16 cellular contexts compared by ENCODE assay signal in genomic region chr2:141455877-141456276, GRCh38.
DNase-seq lines count a peak whose midpoint lies in the region; ATAC-seq and TF ChIP-seq lines count a peak whose summit lies in the region.
"Had no signal": no experiment of that assay in that cellular context is flagged by ENCODE, and none has a peak within 500 bp of the region (broad histone marks: within the 10 kb centered on the region; RNA-seq: fewer than 3 reads in every experiment).

No MANE protein-coding gene starts in this region.

- intact Hi-C loops in right cardiac atrium (cut with DNase I): no loop called here

- no peaks in the 10 kb centered on the region for H3K79me2 ChIP-seq in parathyroid adenoma

- no peaks in the 10 kb centered on the region for H3K27me3 ChIP-seq in parathyroid adenoma (ENCODE audit: control insufficient read depth, insufficient read depth, low read length)
- no peaks in the 10 kb centered on the region for H3K27me3 ChIP-seq in right cardiac atrium (ENCODE audit: control insufficient read depth, insufficient read depth)

- TF ChIP-seq CTCF in VCaP (conservative IDR thresholded peaks at IDR 0.05): no peak
- TF ChIP-seq CTCF in parathyroid adenoma (IDR thresholded peaks at IDR 0.05): no peak
- no peak for TF ChIP-seq CTCF in glutamatergic neuron (IDR thresholded peaks at IDR 0.05; ENCODE audit: partially characterized antibody, unreplicated experiment)

- ATAC-seq in right cardiac atrium: no peak

- peak overlapping the region; percentile 56 for H3K4me2 ChIP-seq in parathyroid adenoma (ENCODE audit: low read length)

- H3K9me3 Mint-ChIP-seq in glutamatergic neuron (ENCODE audit: unreplicated experiment): peaks cover 4% of the 10 kb centered on the region

- H3K4me1 ChIP-seq in parathyroid adenoma: peaks cover 19% of the 10 kb centered on the region
- no peaks in the 10 kb centered on the region for H3K4me1 ChIP-seq in right cardiac atrium (ENCODE audit: control insufficient read depth, insufficient read depth, low read length)

- H3K36me3 ChIP-seq in SK-N-MC (ENCODE audit: insufficient read depth, low read length): no peaks in the 10 kb centered on the region
- no peaks in the 10 kb centered on the region for H3K36me3 ChIP-seq in parathyroid adenoma (ENCODE audit: control insufficient read depth, insufficient read depth, low read length)

- no peaks in the 10 kb centered on the region for H3K36me3 Mint-ChIP-seq in glutamatergic neuron (ENCODE audit: unreplicated experiment)
- H3K36me3 Mint-ChIP-seq: CD4-positive, alpha-beta memory T cell had no signal

- H3K27me3 Mint-ChIP-seq in glutamatergic neuron (ENCODE audit: unreplicated experiment): no peaks in the 10 kb centered on the region
- H3K27me3 Mint-ChIP-seq: CD4-positive, alpha-beta memory T cell had no signal

- no peaks in the 10 kb centered on the region for H3K9me3 ChIP-seq in SK-N-MC (ENCODE audit: low read depth, low read length)
- no peaks in the 10 kb centered on the region for H3K9me3 ChIP-seq in parathyroid adenoma (ENCODE audit: control insufficient read depth, low read length)
- no peaks in the 10 kb centered on the region for H3K9me3 ChIP-seq in right cardiac atrium (ENCODE audit: control insufficient read depth, low read length)

- H3K4me3 ChIP-seq in SK-N-MC: peak overlapping the region; percentile 40
- peak overlapping the region; percentile 20 for H3K4me3 ChIP-seq in parathyroid adenoma (ENCODE audit: low read depth, low read length)
- no peak overlapping the region for H3K4me3 ChIP-seq in right cardiac atrium (ENCODE audit: low read length)

- no peak overlapping the region for H3K27ac ChIP-seq in SK-N-MC
- H3K27ac ChIP-seq in VCaP: peak overlapping the region; percentile 83
- peak overlapping the region; percentile 64 for H3K27ac ChIP-seq in parathyroid adenoma
- H3K27ac ChIP-seq in right cardiac atrium (ENCODE audit: low read length): no peak overlapping the region

- H3K4me1 Mint-ChIP-seq in glutamatergic neuron (ENCODE audit: low read depth, unreplicated experiment): peaks cover 5% of the 10 kb centered on the region
- H3K4me1 Mint-ChIP-seq: CD4-positive, alpha-beta memory T cell had no signal

- DNase-seq in SK-N-MC (ENCODE audit: low read depth, low spot score) (no peak), right cardiac atrium (no peak), glutamatergic neuron (no peak), hepatic stellate cell (ENCODE audit: low spot score) (no peak)
- DNase-seq in stimulated activated CD4-positive, alpha-beta T cell treated with anti-CD3 and anti-CD28 coated beads, Interleukin-4, amount 100 ng/mL, for 24 hours: no peak
- DNase-seq: C1 segment of cervical spinal cord; Calu3; CD4-positive, alpha-beta memory T cell; COR-L47; DMS53; DMS79 treated with DMSO at 0.1 percent for 48 hours; GF-D8; H7; HCEC 1CT had no signal

- H3K9ac ChIP-seq in SK-N-MC (ENCODE audit: insufficient read length) (no peak overlapping the region), parathyroid adenoma (no peak overlapping the region)

- no peak overlapping the region for H3K4me3 Mint-ChIP-seq in glutamatergic neuron (ENCODE audit: unreplicated experiment)
- H3K4me3 Mint-ChIP-seq: CD4-positive, alpha-beta memory T cell had no signal

- H3K27ac Mint-ChIP-seq in glutamatergic neuron (ENCODE audit: unreplicated experiment): no peak overlapping the region
- H3K27ac Mint-ChIP-seq: CD4-positive, alpha-beta memory T cell had no signal

- H2AFZ ChIP-seq in parathyroid adenoma: peak overlapping the region; percentile 59

- 40% methylated on average over 2 of the region's 2 CpGs for WGBS in right cardiac atrium

Comparison
In these comparisons a context has a peak if more than half of its experiments do, and no peak if none do; other contexts are left out.
1. H3K27ac ChIP-seq: peak in VCaP (single experiment) and parathyroid adenoma (single experiment); none in SK-N-MC (single experiment) and right cardiac atrium (single experiment).